14 cellular contexts compared by ENCODE assay signal in the genomic region with DNA sequence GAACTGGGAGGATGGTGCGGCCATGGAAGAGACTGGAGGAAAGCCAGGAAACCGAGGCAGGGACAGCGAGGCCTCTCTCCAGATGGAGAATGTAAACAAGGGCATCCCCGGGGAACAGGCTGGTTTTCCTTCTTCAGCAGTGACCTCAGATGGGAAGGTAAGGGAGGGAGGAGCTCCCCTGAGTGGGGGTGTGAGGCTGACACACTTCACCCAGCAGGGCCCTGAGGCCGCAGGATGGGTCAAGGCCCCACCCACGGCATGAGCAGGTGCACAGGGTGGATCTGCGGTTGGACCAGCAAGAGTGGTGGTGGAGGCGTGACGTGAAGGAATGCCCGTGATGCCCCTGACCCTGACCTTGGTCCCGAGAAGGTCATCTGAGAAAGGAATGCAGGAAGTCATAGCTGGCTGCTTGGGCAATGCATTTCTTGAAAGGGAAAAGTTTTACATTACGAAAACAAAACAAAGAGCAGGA. TPM values are rescaled to one million over a fixed set of nuclear protein-coding genes. Genes with fewer than 3 reads are reported as not detected.
DNase-seq lines count a peak whose midpoint lies in the region; ATAC-seq and TF ChIP-seq lines count a peak whose summit lies in the region.
"Had no signal": no experiment of that assay in that cellular context is flagged by ENCODE, and none has a peak within 500 bp of the region (broad histone marks: within the 10 kb centered on the region; RNA-seq: fewer than 3 reads in every experiment).

No MANE protein-coding gene starts in this region.

- CTCF ChIA-PET in activated CD8-positive, alpha-beta T cell treated with anti-CD3 and anti-CD28 coated beads, Interleukin-2, amount 10 ng/mL, durations not matched to agents 7 days and 5 days (lab: Charles Lee), result no interaction called here

- H3K9me3 Mint-ChIP-seq in glutamatergic neuron (ENCODE audit: unreplicated experiment), result peaks cover 4% of the 10 kb centered on the region
- no peaks in the 10 kb centered on the region for H3K9me3 Mint-ChIP-seq in activated CD8-positive, alpha-beta T cell treated with anti-CD3 and anti-CD28 coated beads, Interleukin-2, amount 10 ng/mL, durations not matched to agents 7 days and 5 days (ENCODE audit: insufficient read depth)
- H3K9me3 Mint-ChIP-seq: activated T-cell treated with anti-CD3 and anti-CD28 coated beads, Interleukin-2, amount 50 U/mL, for 24 hours; CD4-positive, alpha-beta memory T cell had no signal

- no peak for TF ChIP-seq CTCF in glutamatergic neuron (IDR thresholded peaks at IDR 0.05; ENCODE audit: partially characterized antibody, unreplicated experiment)

- intact Hi-C loops in Right ventricle myocardium inferior (cut with DNase I), result loop anchor here (5.0 kb wide), 1 partner anchor 45 kb away; no protein-coding TSS in a partner anchor
- intact Hi-C loops in cardiac septum (cut with DNase I), result no loop called here

- peak overlapping the region; percentile 61 for H3K18ac ChIP-seq in neuronal stem cell (ENCODE audit: low read length)

- H4K91ac ChIP-seq in neuronal stem cell (ENCODE audit: low read depth, low read length, poor library complexity), result no peak overlapping the region

- H3K9ac ChIP-seq in neuronal stem cell (ENCODE audit: low read depth, low read length, poor library complexity), result no peak overlapping the region

- H2AK5ac ChIP-seq in neuronal stem cell (ENCODE audit: low read depth, low read length), result no peak overlapping the region

- peak overlapping the region; percentile 44 for H3K27ac Mint-ChIP-seq in glutamatergic neuron (ENCODE audit: unreplicated experiment)
- H3K27ac Mint-ChIP-seq in activated CD8-positive, alpha-beta T cell treated with anti-CD3 and anti-CD28 coated beads, Interleukin-2, amount 10 ng/mL, durations not matched to agents 7 days and 5 days, result no peak overlapping the region
- H3K27ac Mint-ChIP-seq: activated T-cell treated with anti-CD3 and anti-CD28 coated beads, Interleukin-2, amount 50 U/mL, for 24 hours had no signal

- no peak overlapping the region for H3K4me2 ChIP-seq in neuronal stem cell (ENCODE audit: insufficient read depth, low read length, poor library complexity, severe bottlenecking)

- no peak overlapping the region for H3K14ac ChIP-seq in neuronal stem cell (ENCODE audit: low read length)

- no CpG with 5 or more reads among the region's 12 CpGs for WGBS in neuronal stem cell (ENCODE audit: extremely low coverage in 2 of 2, insufficient read length in 2 of 2, insufficient replicate concordance in 1 of 2), 2 donors

- H3K27ac ChIP-seq in neuronal stem cell (replicated peaks; ENCODE audit: low read length), result no peak overlapping the region
- H3K27ac ChIP-seq: epithelial cell of prostate had no signal

- H2BK5ac ChIP-seq in neuronal stem cell (ENCODE audit: low read length), result no peak overlapping the region

- POLR2A ChIA-PET in activated CD8-positive, alpha-beta T cell treated with anti-CD3 and anti-CD28 coated beads, Interleukin-2, amount 10 ng/mL, durations not matched to agents 7 days and 5 days (lab: Charles Lee), result no interaction called here

- H3K4me3 ChIP-seq in neuronal stem cell (ENCODE audit: low read length in 2 of 2), result no peak overlapping the region
- H3K4me3 ChIP-seq: ascending aorta had no signal

- H2AFZ ChIP-seq in neuronal stem cell (ENCODE audit: low read length), result no peak overlapping the region

- H4K8ac ChIP-seq in neuronal stem cell (ENCODE audit: low read depth, low read length), result no peak overlapping the region

- H2BK15ac ChIP-seq in neuronal stem cell (ENCODE audit: low read length), result no peak overlapping the region

- no peak overlapping the region for H2BK12ac ChIP-seq in neuronal stem cell (ENCODE audit: low read length)

- H3K4ac ChIP-seq in neuronal stem cell (ENCODE audit: low read length), result no peak overlapping the region

- peaks cover 5 to 9% of the 10 kb centered on the region in 2 donors for H3K4me1 ChIP-seq in neuronal stem cell (ENCODE audit: control insufficient read depth in 2 of 2, insufficient read depth in 1 of 2, low read depth in 1 of 2, low read length in 2 of 2)
- H3K4me1 ChIP-seq: ascending aorta had no signal

- DNase-seq in Right ventricle myocardium inferior (ENCODE audit: missing footprints) (no peak), cardiac septum (ENCODE audit: low spot score) (no peak), glutamatergic neuron (no peak), neuronal stem cell (ENCODE audit: low spot score) (no peak)
- DNase-seq in activated CD8-positive, alpha-beta T cell treated with anti-CD3 and anti-CD28 coated beads, Interleukin-2, amount 10 ng/mL, durations not matched to agents 7 days and 5 days, result no peak
- DNase-seq: activated CD4-positive, CD25-positive, alpha-beta regulatory T cell treated with anti-CD3 and anti-CD28 coated beads, Interleukin-2, amount 50 U/mL, for 72 hours; activated T-cell treated with anti-CD3 and anti-CD28 coated beads, Interleukin-2, amount 50 U/mL, for 24 hours; CD4-positive, alpha-beta memory T cell; NCI-H1092 had no signal

- peaks cover 0 to 10% of the 10 kb centered on the region in 2 donors for H3K9me3 ChIP-seq in neuronal stem cell (replicated peaks in 1 of 2; ENCODE audit: control insufficient read depth in 2 of 2, insufficient read depth in 1 of 2, low read depth in 1 of 2, low read length in 2 of 2)
- H3K9me3 ChIP-seq: ascending aorta had no signal

- H3K36me3 ChIP-seq in neuronal stem cell (replicated peaks in 1 of 2; ENCODE audit: control insufficient read depth in 2 of 2, insufficient read depth in 2 of 2, low read length in 2 of 2), result peaks cover 0 to 39% of the 10 kb centered on the region in 2 donors
- H3K36me3 ChIP-seq: ascending aorta had no signal

- no peaks in the 10 kb centered on the region for H3K36me3 Mint-ChIP-seq in glutamatergic neuron (ENCODE audit: unreplicated experiment)
- peaks cover 14% of the 10 kb centered on the region for H3K36me3 Mint-ChIP-seq in activated CD8-positive, alpha-beta T cell treated with anti-CD3 and anti-CD28 coated beads, Interleukin-2, amount 10 ng/mL, durations not matched to agents 7 days and 5 days (ENCODE audit: low read depth)

- no peak overlapping the region for H3K23ac ChIP-seq in neuronal stem cell (ENCODE audit: low read depth, low read length, poor library complexity)

- no peak overlapping the region for H3K4me3 Mint-ChIP-seq in glutamatergic neuron (ENCODE audit: unreplicated experiment)
- no peak overlapping the region for H3K4me3 Mint-ChIP-seq in activated CD8-positive, alpha-beta T cell treated with anti-CD3 and anti-CD28 coated beads, Interleukin-2, amount 10 ng/mL, durations not matched to agents 7 days and 5 days
- H3K4me3 Mint-ChIP-seq: activated T-cell treated with anti-CD3 and anti-CD28 coated beads, Interleukin-2, amount 50 U/mL, for 24 hours; CD4-positive, alpha-beta memory T cell had no signal

- ATAC-seq in Right ventricle myocardium inferior, result peak; percentile 20
- ATAC-seq in GM19452 (IDR thresholded peaks at IDR 0.05; ENCODE audit: unreplicated experiment), result no peak
- no peak for ATAC-seq in activated CD8-positive, alpha-beta T cell treated with anti-CD3 and anti-CD28 coated beads, Interleukin-2, amount 10 ng/mL, durations not matched to agents 7 days and 5 days
- no peak for ATAC-seq in HG03025 (IDR thresholded peaks at IDR 0.05; ENCODE audit: low FRiP score, unreplicated experiment)
- ATAC-seq in GM18907 (IDR thresholded peaks at IDR 0.05; ENCODE audit: unreplicated experiment), result no peak

- H3K27me3 Mint-ChIP-seq in glutamatergic neuron (ENCODE audit: unreplicated experiment), result no peaks in the 10 kb centered on the region
- H3K27me3 Mint-ChIP-seq in activated CD8-positive, alpha-beta T cell treated with anti-CD3 and anti-CD28 coated beads, Interleukin-2, amount 10 ng/mL, durations not matched to agents 7 days and 5 days (ENCODE audit: low read depth), result no peaks in the 10 kb centered on the region
- H3K27me3 Mint-ChIP-seq: activated T-cell treated with anti-CD3 and anti-CD28 coated beads, Interleukin-2, amount 50 U/mL, for 24 hours; CD4-positive, alpha-beta memory T cell had no signal

- H3K4me1 Mint-ChIP-seq in glutamatergic neuron (ENCODE audit: low read depth, unreplicated experiment), result peaks cover 13% of the 10 kb centered on the region
- H3K4me1 Mint-ChIP-seq in activated CD8-positive, alpha-beta T cell treated with anti-CD3 and anti-CD28 coated beads, Interleukin-2, amount 10 ng/mL, durations not matched to agents 7 days and 5 days (ENCODE audit: low read depth), result no peaks in the 10 kb centered on the region

- H2BK120ac ChIP-seq in neuronal stem cell (ENCODE audit: low read depth, low read length), result no peak overlapping the region

- H3K79me1 ChIP-seq in neuronal stem cell (ENCODE audit: low read depth, low read length), result no peaks in the 10 kb centered on the region

- H3K27me3 ChIP-seq in neuronal stem cell (ENCODE audit: control insufficient read depth in 3 of 3, insufficient read depth in 3 of 3, low read depth in 1 of 3, low read length in 3 of 3), result no peaks in the 10 kb centered on the region
- H3K27me3 ChIP-seq: ascending aorta had no signal

RNA-seq across cellular contexts. Expression of gene ADCY3, which starts 48.1 kb away (rescaled TPM):
- total RNA-seq in Right ventricle myocardium inferior (26.7 TPM), cardiac septum (15.4 TPM), glutamatergic neuron (ENCODE audit: unreplicated experiment) (76.2 TPM)
- 31.1 TPM for polyA plus RNA-seq in neuronal stem cell (2013, experiment 1 of 2)
- polyA plus RNA-seq in neuronal stem cell (2013, experiment 2 of 2), result 29.1 TPM
- 10 to 100 TPM; 52.9 to 62.7 TPM for total RNA-seq in activated CD8-positive, alpha-beta T cell treated with anti-CD3 and anti-CD28 coated beads, Interleukin-2, amount 10 ng/mL, durations not matched to agents 7 days and 5 days
